Comparison of ENCODE assay signal across 8 cellular contexts in the genomic region with DNA sequence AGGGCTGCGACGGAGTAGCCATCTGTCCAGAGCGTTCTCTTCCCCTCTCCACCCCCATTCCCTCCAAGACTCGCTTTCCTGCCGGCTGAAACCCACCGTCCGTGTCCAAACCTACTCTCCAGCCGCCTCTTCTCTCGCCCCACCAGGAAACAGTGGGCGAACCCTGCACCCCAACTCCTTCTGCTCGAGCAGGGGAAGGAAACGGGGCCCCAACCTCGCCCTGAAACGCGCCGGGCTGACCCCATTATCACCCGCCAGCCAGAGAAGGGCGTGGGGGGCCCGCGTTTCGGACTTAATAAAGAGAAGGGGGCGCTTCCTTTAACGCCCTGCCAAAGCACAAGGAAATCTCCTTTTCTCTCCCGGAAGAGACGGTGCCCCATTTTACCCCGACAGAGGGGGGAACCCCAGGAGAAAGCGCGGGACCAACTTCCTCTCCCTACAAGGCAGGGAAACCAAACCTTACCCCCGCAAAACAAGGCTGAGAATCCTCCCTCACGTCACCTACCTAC. TPM values are rescaled to one million over a fixed set of nuclear protein-coding genes. Genes with fewer than 3 reads are reported as not detected.
DNase-seq lines count a peak whose midpoint lies in the region; ATAC-seq lines count a peak whose summit lies in the region.

No MANE protein-coding gene starts in this region.

- H3K4me3 ChIP-seq in skeletal muscle cell (ENCODE audit: low read depth, low read length), result peak overlapping the region; percentile 98

- peak overlapping the region; percentile 99 for H3K4me3 Mint-ChIP-seq in activated naive CD4-positive, alpha-beta T cell treated with anti-CD3 and anti-CD28 coated beads for 36 hours

- DNase-seq in Daoy (ENCODE audit: low read depth) (peak; percentile 31), NOMO-1 treated with dmso at 0.1 percent for 144 hours (lab: John Stamatoyannopoulos, UW; ENCODE audit: unreplicated experiment) (peak; percentile 13), left cardiac atrium (peak; percentile 30), skeletal muscle cell (ENCODE audit: low read depth) (no peak), foreskin melanocyte (no peak), NCI-H524 treated with DMSO at 0.1 percent for 48 hours (lab: John Stamatoyannopoulos, UW) (no peak), NCI-H774 (lab: John Stamatoyannopoulos, UW) (no peak)
- DNase-seq in activated naive CD4-positive, alpha-beta T cell treated with anti-CD3 and anti-CD28 coated beads for 36 hours, result peak; percentile 83

- no peaks in the 10 kb centered on the region for H3K27me3 Mint-ChIP-seq in activated naive CD4-positive, alpha-beta T cell treated with anti-CD3 and anti-CD28 coated beads for 36 hours (ENCODE audit: low read depth)

- intact Hi-C loops in activated naive CD4-positive, alpha-beta T cell treated with anti-CD3 and anti-CD28 coated beads for 36 hours (cut with micrococcal nuclease), result loop anchor here (2.0 to 5.0 kb wide), 2 partner anchors 34 to 490 kb away; no protein-coding TSS in a partner anchor
- intact Hi-C loops in left cardiac atrium (cut with DNase I), result no loop called here

- peak overlapping the region; percentile 100 for H3K27ac Mint-ChIP-seq in activated naive CD4-positive, alpha-beta T cell treated with anti-CD3 and anti-CD28 coated beads for 36 hours

- CTCF ChIA-PET in activated naive CD4-positive, alpha-beta T cell treated with anti-CD3 and anti-CD28 coated beads for 36 hours (lab: Charles Lee), result interaction anchor here (1.0 kb wide), 1 partner anchor 98 kb away, joined by 3 read pairs; no protein-coding TSS in a partner anchor

- peaks cover 41% of the 10 kb centered on the region for H3K36me3 Mint-ChIP-seq in activated naive CD4-positive, alpha-beta T cell treated with anti-CD3 and anti-CD28 coated beads for 36 hours (ENCODE audit: low read depth)

- no peaks in the 10 kb centered on the region for H3K9me3 Mint-ChIP-seq in activated naive CD4-positive, alpha-beta T cell treated with anti-CD3 and anti-CD28 coated beads for 36 hours

- ATAC-seq in left cardiac atrium, result no peak

- peaks cover 47% of the 10 kb centered on the region for H3K4me1 Mint-ChIP-seq in activated naive CD4-positive, alpha-beta T cell treated with anti-CD3 and anti-CD28 coated beads for 36 hours (ENCODE audit: low read depth)

RNA-seq across cellular contexts. Expression of gene ZC3H4, which starts 2.4 kb away (rescaled TPM):
- total RNA-seq in Daoy (2014; rRNA removed; shearing (Covaris generic)), result 4.0 and 11.4 TPM in 2 replicates
- total RNA-seq in activated naive CD4-positive, alpha-beta T cell treated with anti-CD3 and anti-CD28 coated beads for 36 hours, result 10 to 100 TPM; 46.0 to 48.8 TPM
- 10 to 100 TPM; 24.2 to 26.3 TPM for total RNA-seq in left cardiac atrium

RNA-seq across cellular contexts. Expression of gene SAE1, which starts 19.5 kb away (rescaled TPM):
- total RNA-seq in Daoy (2014; rRNA removed; shearing (Covaris generic)), result 289 and 321 TPM in 2 replicates
- 100 to 1,000 TPM; 160 to 161 TPM for total RNA-seq in activated naive CD4-positive, alpha-beta T cell treated with anti-CD3 and anti-CD28 coated beads for 36 hours
- total RNA-seq in left cardiac atrium, result 10 to 100 TPM; 50.1 to 54.7 TPM

Comparison
In these comparisons a context has a peak if more than half of its experiments do, and no peak if none do; other contexts are left out.
1. DNase-seq: peak in Daoy (single experiment), NOMO-1 treated with dmso at 0.1 percent for 144 hours (single experiment), activated naive CD4-positive, alpha-beta T cell treated with anti-CD3 and anti-CD28 coated beads for 36 hours (single experiment) and left cardiac atrium (single experiment); none in skeletal muscle cell (single experiment), foreskin melanocyte (single experiment), NCI-H524 treated with DMSO at 0.1 percent for 48 hours (single experiment) and NCI-H774 (single experiment).